ENCODE assay signal across 8 cellular contexts in genomic region chr6:3751019-3751729, GRCh38.
DNase-seq lines count a peak whose midpoint lies in the region; ATAC-seq and TF ChIP-seq lines count a peak whose summit lies in the region.

Gene PXDC1 (minus strand): TSS chr6:3751713. CDS start chr6:3751531, 182 bp downstream.

- H3K9me3 ChIP-seq in SK-N-MC (ENCODE audit: low read depth, low read length): no peaks in the 10 kb centered on the region

- TF ChIP-seq CTCF in GM12864 (IDR thresholded peaks at IDR 0.05; ENCODE audit: low read depth, low read length, missing control alignments): no peak

- no peaks in the 10 kb centered on the region for H3K9me3 Mint-ChIP-seq in dendritic cell treated with granulocyte-macrophage colony-stimulating factor and Interleukin-4, amounts not matched to agents 40 ng/mL and 50 ng/mL, for 4 days
- no peaks in the 10 kb centered on the region for H3K9me3 Mint-ChIP-seq in memory B cell

- H3K4me3 Mint-ChIP-seq in dendritic cell treated with granulocyte-macrophage colony-stimulating factor and Interleukin-4, amounts not matched to agents 40 ng/mL and 50 ng/mL, for 4 days: peak within 1 kb of the TSS; percentile 82
- peak within 1 kb of the TSS; percentile 88 for H3K4me3 Mint-ChIP-seq in memory B cell

- H3K4me1 Mint-ChIP-seq in dendritic cell treated with granulocyte-macrophage colony-stimulating factor and Interleukin-4, amounts not matched to agents 40 ng/mL and 50 ng/mL, for 4 days (ENCODE audit: low read depth): peaks cover 53% of the 10 kb centered on the region
- peaks cover 41% of the 10 kb centered on the region for H3K4me1 Mint-ChIP-seq in memory B cell

- H3K27me3 Mint-ChIP-seq in dendritic cell treated with granulocyte-macrophage colony-stimulating factor and Interleukin-4, amounts not matched to agents 40 ng/mL and 50 ng/mL, for 4 days: peaks cover 42% of the 10 kb centered on the region
- H3K27me3 Mint-ChIP-seq in memory B cell: no peaks in the 10 kb centered on the region

- peaks cover 38% of the 10 kb centered on the region for H3K36me3 Mint-ChIP-seq in dendritic cell treated with granulocyte-macrophage colony-stimulating factor and Interleukin-4, amounts not matched to agents 40 ng/mL and 50 ng/mL, for 4 days (ENCODE audit: low read depth)
- H3K36me3 Mint-ChIP-seq in memory B cell: no peaks in the 10 kb centered on the region

- DNase-seq in GM12864 (ENCODE audit: low read depth): no peak
- DNase-seq in HCEC 1CT: peak; percentile 3
- DNase-seq in SK-N-MC (ENCODE audit: low read depth, low spot score): no peak
- DNase-seq in memory B cell (ENCODE audit: low spot score in 2 of 2): peak in 1 of 2 donors; percentile 53
- peak in 3 of 49 donors; percentile 23 to 47 (median 35) for DNase-seq in substantia nigra (lab: John Stamatoyannopoulos, UW)
- DNase-seq in HPDE6-E6E7 (ENCODE audit: extremely low spot score): no peak

- H3K27ac ChIP-seq in SK-N-MC (no peak within 1 kb of the TSS), substantia nigra (ENCODE audit: low read depth, low read length, poor library complexity, severe bottlenecking) (peak within 1 kb of the TSS; percentile 74)

- no peaks in the 10 kb centered on the region for H3K36me3 ChIP-seq in SK-N-MC (ENCODE audit: insufficient read depth, low read length)

- peak within 1 kb of the TSS; percentile 88 for H3K27ac Mint-ChIP-seq in dendritic cell treated with granulocyte-macrophage colony-stimulating factor and Interleukin-4, amounts not matched to agents 40 ng/mL and 50 ng/mL, for 4 days
- H3K27ac Mint-ChIP-seq in memory B cell: peak within 1 kb of the TSS; percentile 89

- ATAC-seq in memory B cell (ENCODE audit: low read depth) (peak; percentile 9), GM19467 (IDR thresholded peaks at IDR 0.05; ENCODE audit: unreplicated experiment) (no peak)

- H3K9ac ChIP-seq in SK-N-MC (ENCODE audit: insufficient read length): no peak within 1 kb of the TSS

- H3K4me3 ChIP-seq in GM12864 (ENCODE audit: low read depth, low read length) (peak within 1 kb of the TSS; percentile 54), SK-N-MC (peak within 1 kb of the TSS; percentile 81)

- intact Hi-C loops in dendritic cell treated with granulocyte-macrophage colony-stimulating factor and Interleukin-4, amounts not matched to agents 40 ng/mL and 50 ng/mL, for 4 days (cut with micrococcal nuclease): loop anchor here (2.0 kb wide), 1 partner anchor 98 kb away; the partner anchor contains the start of gene FAM50B
